Comparison of ENCODE assay signal across 20 cellular contexts in the genomic region with DNA sequence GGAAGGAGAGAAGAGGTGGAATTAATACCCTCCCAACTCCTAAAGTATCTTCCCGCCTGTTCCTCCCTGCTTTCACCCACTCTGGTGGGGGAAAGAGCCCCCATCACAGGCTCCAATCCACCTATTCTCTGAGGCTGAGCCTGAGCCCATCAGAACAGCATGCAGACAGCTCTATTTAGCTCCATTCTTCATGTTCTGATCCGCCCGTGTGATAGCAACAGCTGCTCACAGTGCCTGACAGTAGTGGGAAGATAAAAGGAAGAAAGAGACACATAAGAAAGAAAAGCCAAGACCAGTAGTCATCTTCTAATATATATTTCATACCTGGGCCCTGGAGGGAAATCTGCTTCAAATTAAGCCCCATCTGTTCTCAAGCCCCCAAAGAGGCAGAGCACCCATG.
"Had no signal": no experiment of that assay in that cellular context is flagged by ENCODE, and none has a peak within 500 bp of the region (broad histone marks: within the 10 kb centered on the region; RNA-seq: fewer than 3 reads in every experiment).

No MANE protein-coding gene starts in this region.

- H3K9me3 Mint-ChIP-seq: activated B cell treated with CpG ODN at 0.5 μM for 24 hours; activated naive CD4-positive, alpha-beta T cell treated with anti-CD3 and anti-CD28 coated beads for 36 hours; activated T-cell treated with anti-CD3 and anti-CD28 coated beads, Interleukin-2, amount 50 U/mL, for 72 hours; naive B cell; T-helper 1 cell treated with Interleukin-12 subunit alpha and Interleukin-12 subunit beta and Interleukin-4 antibody, amounts not matched to agents 30 μg/mL and 1 μg/mL, for 36 hours had no signal

- H3K27me3 Mint-ChIP-seq: activated B cell treated with CpG ODN at 0.5 μM for 24 hours had no signal

- H3K9me3 ChIP-seq: heart left ventricle, spleen, thyroid gland had no signal

- H3K27ac ChIP-seq: coronary artery, epithelial cell of prostate, heart left ventricle, thyroid gland had no signal

- H3K36me3 ChIP-seq: spleen, thyroid gland had no signal

- H3K4me3 ChIP-seq: coronary artery, heart left ventricle, spleen, thyroid gland had no signal

- ATAC-seq: activated CD4-positive, alpha-beta T cell treated with anti-CD3 and anti-CD28 coated beads for 36 hours; activated T-cell treated with anti-CD3 and anti-CD28 coated beads, Interleukin-2, amount 50 U/mL, for 72 hours; heart left ventricle; sciatic nerve; stimulated activated naive CD8-positive, alpha-beta T cell treated with anti-CD3 and anti-CD28 coated beads, Interleukin-15, Interleukin-2, amounts not matched to agents 100 U/mL and 50 U/mL, for 24 hours had no signal

- H3K27ac Mint-ChIP-seq: activated B cell treated with CpG ODN at 0.5 μM for 24 hours; activated CD4-positive, alpha-beta T cell treated with anti-CD3 and anti-CD28 coated beads for 36 hours; activated naive CD4-positive, alpha-beta T cell treated with anti-CD3 and anti-CD28 coated beads for 36 hours; activated T-cell treated with anti-CD3 and anti-CD28 coated beads, Interleukin-2, amount 50 U/mL, for 72 hours; naive B cell; T-helper 1 cell treated with Interleukin-12 subunit alpha and Interleukin-12 subunit beta and Interleukin-4 antibody, amounts not matched to agents 30 μg/mL and 1 μg/mL, for 36 hours had no signal

- H3K36me3 Mint-ChIP-seq: naive B cell had no signal

- DNase-seq: activated B cell treated with CpG ODN at 0.5 μM for 24 hours; activated CD4-positive, alpha-beta T cell treated with anti-CD3 and anti-CD28 coated beads for 36 hours; activated CD4-positive, alpha-beta T cell treated with anti-CD3 and anti-CD28 coated beads, Interleukin-2, amount 50 U/mL, for 48 hours; activated effector memory CD4-positive, alpha-beta T cell treated with Interleukin-2 at 50 U/mL for 16 hours; activated naive CD4-positive, alpha-beta T cell treated with anti-CD3 and anti-CD28 coated beads for 36 hours; activated T-cell treated with anti-CD3 and anti-CD28 coated beads, Interleukin-2, amount 50 U/mL, for 72 hours; amygdala; cerebellar nuclear complex; heart left ventricle; naive B cell; spleen; stimulated activated CD4-positive, alpha-beta T cell treated with anti-CD3 and anti-CD28 coated beads, Interleukin-4, amount 100 ng/mL, for 24 hours; stimulated activated naive CD8-positive, alpha-beta T cell treated with anti-CD3 and anti-CD28 coated beads, Interleukin-15, Interleukin-2, amounts not matched to agents 100 U/mL and 50 U/mL, for 24 hours; substantia nigra; T1000; thyroid gland had no signal

- H3K4me3 Mint-ChIP-seq: activated B cell treated with CpG ODN at 0.5 μM for 24 hours; activated CD4-positive, alpha-beta T cell treated with anti-CD3 and anti-CD28 coated beads for 36 hours; activated naive CD4-positive, alpha-beta T cell treated with anti-CD3 and anti-CD28 coated beads for 36 hours; activated T-cell treated with anti-CD3 and anti-CD28 coated beads, Interleukin-2, amount 50 U/mL, for 72 hours; naive B cell; T-helper 1 cell treated with Interleukin-12 subunit alpha and Interleukin-12 subunit beta and Interleukin-4 antibody, amounts not matched to agents 30 μg/mL and 1 μg/mL, for 36 hours had no signal

- H3K27me3 ChIP-seq: heart left ventricle, thyroid gland had no signal
